8 cellular contexts compared by ENCODE assay signal in the genomic region with DNA sequence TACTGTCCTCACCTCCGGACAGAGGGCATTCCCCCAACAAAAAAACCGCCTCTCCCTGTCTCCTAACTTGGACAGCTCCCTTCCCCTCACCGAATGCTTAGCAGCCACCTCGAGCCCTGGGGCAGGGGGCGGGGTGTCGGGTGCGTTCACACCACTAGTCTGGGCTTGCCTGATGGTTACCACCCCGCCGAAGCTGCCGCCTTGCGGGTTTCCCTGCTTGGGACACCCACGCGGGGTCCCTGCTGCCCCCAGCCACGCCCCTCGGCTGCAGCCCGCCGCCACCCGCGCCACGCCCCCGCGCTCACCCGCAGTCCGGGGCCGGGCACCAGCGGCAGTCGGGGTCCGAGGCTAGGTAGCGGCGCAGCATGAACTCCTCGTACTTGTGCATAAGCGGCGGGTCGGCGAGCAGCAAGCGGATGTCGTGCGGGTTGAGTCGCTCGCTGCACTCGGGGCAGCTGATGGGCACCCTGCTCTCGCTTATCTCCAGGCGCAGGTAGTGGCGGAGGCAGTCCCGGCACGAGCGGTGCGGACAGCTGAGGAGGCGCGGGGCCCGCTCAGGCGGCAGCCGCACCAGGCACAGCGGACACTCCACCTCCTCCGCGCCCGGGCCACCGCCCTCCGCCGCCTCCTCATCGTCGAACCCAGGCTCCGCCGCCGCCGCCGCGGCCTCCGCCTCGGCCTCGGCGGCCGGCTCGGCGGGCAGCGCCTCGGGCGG. TPM values are rescaled to one million over a fixed set of nuclear protein-coding genes. Genes with fewer than 3 reads are reported as not detected.
DNase-seq lines count a peak whose midpoint lies in the region; ATAC-seq and TF ChIP-seq lines count a peak whose summit lies in the region.

No MANE protein-coding gene starts in this region.

- H3K27me3 ChIP-seq in NT2/D1 (ENCODE audit: insufficient read depth, insufficient read length) (peaks cover 15% of the 10 kb centered on the region), esophagus muscularis mucosa (no peaks in the 10 kb centered on the region)

- DNase-seq in NK-92 treated with Interleukin-12 subunit alpha and Interleukin-12 subunit beta, amount 100 ng/mL, for 24 hours (lab: John Stamatoyannopoulos, UW) = peak; percentile 61
- no peak for DNase-seq in NK-92 (lab: John Stamatoyannopoulos, UW; ENCODE audit: unreplicated experiment)
- peak; percentile 61 for DNase-seq in NT2/D1 (ENCODE audit: low read depth, low spot score)
- DNase-seq in activated T-cell treated with anti-CD3 and anti-CD28 coated beads, Interleukin-2, amount 50 U/mL, for 1 hour = peak; percentile 70
- no peak for DNase-seq in esophagus muscularis mucosa (ENCODE audit: extremely low spot score)
- DNase-seq in naive thymus-derived CD8-positive, alpha-beta T cell = peak; percentile 33 to 76 (median 56)
- DNase-seq in stimulated activated naive CD4-positive, alpha-beta T cell (lab: John Stamatoyannopoulos, UW) = peak; percentile 45 to 79 (median 58)

- H3K9me3 ChIP-seq in NT2/D1 (ENCODE audit: insufficient read depth, low read length) = no peaks in the 10 kb centered on the region
- no peaks in the 10 kb centered on the region for H3K9me3 ChIP-seq in esophagus muscularis mucosa

- H3K9ac ChIP-seq in NT2/D1 (ENCODE audit: insufficient read length, low read depth) = peak overlapping the region; percentile 95

- H3K4me1 ChIP-seq in NT2/D1 (ENCODE audit: insufficient read depth, insufficient read length) (peaks cover 6% of the 10 kb centered on the region), esophagus muscularis mucosa (peaks cover 20 to 61% (median 49%) of the 10 kb centered on the region in 4 donors)

- TF ChIP-seq POLR2A in esophagus muscularis mucosa (IDR thresholded peaks at IDR 0.05; ENCODE audit: low read depth) = no peak

- H3K4me3 Mint-ChIP-seq in naive thymus-derived CD8-positive, alpha-beta T cell = peak overlapping the region; percentile 77 to 93 (median 88)

- no peaks in the 10 kb centered on the region for H3K9me3 Mint-ChIP-seq in naive thymus-derived CD8-positive, alpha-beta T cell

- no peaks in the 10 kb centered on the region for H3K36me3 Mint-ChIP-seq in naive thymus-derived CD8-positive, alpha-beta T cell

- ATAC-seq in HG03064 (IDR thresholded peaks at IDR 0.05; ENCODE audit: low read depth, unreplicated experiment) = peak; percentile 17
- ATAC-seq in naive thymus-derived CD8-positive, alpha-beta T cell = peak; percentile 40 to 48

- POLR2A ChIA-PET in naive thymus-derived CD8-positive, alpha-beta T cell (lab: Charles Lee) = interaction anchor here (0.5 to 3.8 kb wide), 19 partner anchors 11 to 1322 kb away, joined by 3 to 60 read pairs (median 4); partner anchors contain the start of genes AZIN2, RBBP4 and ZBTB8OS

- peaks cover 17 to 45% (median 37%) of the 10 kb centered on the region in 4 donors for H3K4me1 Mint-ChIP-seq in naive thymus-derived CD8-positive, alpha-beta T cell

- peaks cover 0 to 3% (median 0%) of the 10 kb centered on the region in 5 donors for H3K27me3 Mint-ChIP-seq in naive thymus-derived CD8-positive, alpha-beta T cell

- H3K36me3 ChIP-seq in NT2/D1 (ENCODE audit: insufficient read depth, insufficient read length, low read length) (no peaks in the 10 kb centered on the region), esophagus muscularis mucosa (peaks cover 0 to under 1% (median 0%) of the 10 kb centered on the region in 4 donors)

- H3K4me3 ChIP-seq in NT2/D1 (ENCODE audit: insufficient read length, low read depth) = peak overlapping the region; percentile 95
- H3K4me3 ChIP-seq in esophagus muscularis mucosa = peak overlapping the region; percentile 68 to 93 (median 87)

- no peak for TF ChIP-seq EP300 in esophagus muscularis mucosa (IDR thresholded peaks at IDR 0.05)

- WGBS in esophagus muscularis mucosa = 0% methylated on average over 25 of the region's 78 CpGs

- H3K27ac Mint-ChIP-seq in naive thymus-derived CD8-positive, alpha-beta T cell = peak overlapping the region in 8 of 10 donors; percentile 52 to 87 (median 78)

- H3K27ac ChIP-seq in esophagus muscularis mucosa (replicated peaks in 1 of 4) = peak overlapping the region; percentile 93 to 96 (median 94)

- intact Hi-C loops in esophagus muscularis mucosa (cut with DNase I) = no loop called here

- no peak for TF ChIP-seq CTCF in esophagus muscularis mucosa (IDR thresholded peaks at IDR 0.05)

RNA-seq across cellular contexts. Expression of gene RNF19B, which starts 0.7 kb away (rescaled TPM):
- total RNA-seq in esophagus muscularis mucosa = 10 to 100 TPM; 16.2 to 32.3 (median 22.7) TPM
- total RNA-seq in naive thymus-derived CD8-positive, alpha-beta T cell = 10 to 100 TPM; 19.2 to 21.6 TPM
- polyA plus RNA-seq in naive thymus-derived CD8-positive, alpha-beta T cell = 1 to 10 TPM in 2 of 3 donors, under 1 TPM in 1; 0.44 to 1.8 (median 1.6) TPM

Comparison
In these comparisons a context has a peak if more than half of its experiments do, and no peak if none do; other contexts are left out.
1. DNase-seq: peak in NK-92 treated with Interleukin-12 subunit alpha and Interleukin-12 subunit beta, amount 100 ng/mL, for 24 hours (single experiment), NT2/D1 (single experiment), activated T-cell treated with anti-CD3 and anti-CD28 coated beads, Interleukin-2, amount 50 U/mL, for 1 hour (single experiment), naive thymus-derived CD8-positive, alpha-beta T cell (10 of 10) and stimulated activated naive CD4-positive, alpha-beta T cell (6 of 6); none in NK-92 (single experiment) and esophagus muscularis mucosa (single experiment).